23 cellular contexts compared by ENCODE assay signal in genomic region chr10:20593649-20594048, GRCh38.
DNase-seq lines count a peak whose midpoint lies in the region; ATAC-seq, FAIRE-seq and TF ChIP-seq lines count a peak whose summit lies in the region.
"Had no signal": no experiment of that assay in that cellular context is flagged by ENCODE, and none has a peak within 500 bp of the region (broad histone marks: within the 10 kb centered on the region; RNA-seq: fewer than 3 reads in every experiment).

No MANE protein-coding gene starts in this region.

- H3F3A ChIP-seq in neural progenitor cell (ENCODE audit: low read depth): no peaks in the 10 kb centered on the region

- H2AFZ ChIP-seq in astrocyte (ENCODE audit: low read depth, low read length) (peak overlapping the region; percentile 55), neural progenitor cell (replicated peaks) (no peak overlapping the region)
- H2AFZ ChIP-seq: PC-9 had no signal

- H3K27me3 Mint-ChIP-seq in astrocyte (ENCODE audit: low read depth, unreplicated experiment) (no peaks in the 10 kb centered on the region), neural progenitor cell (ENCODE audit: insufficient read depth, low read depth) (no peaks in the 10 kb centered on the region)
- H3K27me3 Mint-ChIP-seq: CD4-positive, alpha-beta T cell had no signal

- H3K27me3 ChIP-seq in astrocyte (ENCODE audit: insufficient read depth, low read length) (no peaks in the 10 kb centered on the region), neural progenitor cell (no peaks in the 10 kb centered on the region)

- H3K36me3 ChIP-seq in astrocyte (ENCODE audit: insufficient read depth, low read length) (no peaks in the 10 kb centered on the region), neural progenitor cell (no peaks in the 10 kb centered on the region)

- H3K36me3 Mint-ChIP-seq in astrocyte (ENCODE audit: low read depth, unreplicated experiment) (no peaks in the 10 kb centered on the region), neural progenitor cell (no peaks in the 10 kb centered on the region)

- H3K79me2 ChIP-seq in astrocyte (ENCODE audit: insufficient read depth, low read length): no peaks in the 10 kb centered on the region
- no peaks in the 10 kb centered on the region for H3K79me2 ChIP-seq in neural progenitor cell (ENCODE audit: low read depth)

- H3K27ac Mint-ChIP-seq in astrocyte (ENCODE audit: unreplicated experiment) (no peak overlapping the region), neural progenitor cell (peak overlapping the region; percentile 0)
- H3K27ac Mint-ChIP-seq: CD4-positive, alpha-beta T cell; HFFc6 had no signal

- H3K4me3 Mint-ChIP-seq in astrocyte (ENCODE audit: unreplicated experiment) (no peak overlapping the region), neural progenitor cell (no peak overlapping the region)
- H3K4me3 Mint-ChIP-seq: CD4-positive, alpha-beta T cell; HFFc6 had no signal

- H3K4me2 ChIP-seq in astrocyte (ENCODE audit: low read length) (no peak overlapping the region), neural progenitor cell (no peak overlapping the region)
- H3K4me2 ChIP-seq: PC-9 had no signal

- no peaks in the 10 kb centered on the region for H3K9me3 Mint-ChIP-seq in astrocyte (ENCODE audit: unreplicated experiment)
- no peaks in the 10 kb centered on the region for H3K9me3 Mint-ChIP-seq in neural progenitor cell
- H3K9me3 Mint-ChIP-seq: CD4-positive, alpha-beta T cell had no signal

- DNase-seq in A172 (ENCODE audit: low spot score) (peak; percentile 30), astrocyte (ENCODE audit: low read depth) (peak; percentile 68), fibroblast of pulmonary artery (ENCODE audit: low read depth) (peak; percentile 10), neural progenitor cell (ENCODE audit: low spot score) (no peak), GM13977 (ENCODE audit: low spot score) (no peak), NCI-H2029 treated with DMSO at 0.1 percent for 48 hours (lab: John Stamatoyannopoulos, UW) (no peak)
- DNase-seq: Caco-2; CD4-positive, alpha-beta T cell; DMS153; HFFc6; KG1; NCI-H1417 treated with DMSO at 0.1 percent for 48 hours; NCI-H187 treated with DMSO at 0.1 percent for 48 hours; NCI-H226; NCI-H524; PC-9 had no signal

- H3K9me3 ChIP-seq in astrocyte (ENCODE audit: insufficient read depth, low read depth, low read length): no peaks in the 10 kb centered on the region
- no peaks in the 10 kb centered on the region for H3K9me3 ChIP-seq in neural progenitor cell (ENCODE audit: low read depth)
- H3K9me3 ChIP-seq: Caco-2 had no signal

- H3K4me1 Mint-ChIP-seq in astrocyte (ENCODE audit: low read depth, unreplicated experiment) (peaks cover 34% of the 10 kb centered on the region), neural progenitor cell (peaks cover 35% of the 10 kb centered on the region)

- no peak for TF ChIP-seq CTCF in astrocyte (IDR thresholded peaks at IDR 0.05; ENCODE audit: insufficient read depth, low read depth, low read length)
- TF ChIP-seq CTCF in fibroblast of pulmonary artery (IDR thresholded peaks at IDR 0.05; ENCODE audit: low read length, missing control alignments): no peak
- TF ChIP-seq CTCF in neural progenitor cell (IDR thresholded peaks at IDR 0.05): no peak
- TF ChIP-seq CTCF in GM13977 (IDR thresholded peaks at IDR 0.05; ENCODE audit: extremely low read depth, insufficient read depth, missing control alignments): no peak

- H3K27ac ChIP-seq in astrocyte (ENCODE audit: low read depth, low read length) (no peak overlapping the region), neural progenitor cell (no peak overlapping the region)
- H3K27ac ChIP-seq: 22Rv1, PC-9, RWPE1 had no signal

- H4K20me1 ChIP-seq in astrocyte (ENCODE audit: insufficient read depth, low read length) (no peaks in the 10 kb centered on the region), neural progenitor cell (ENCODE audit: low read depth) (no peaks in the 10 kb centered on the region)

- H3K4me3 ChIP-seq in astrocyte (ENCODE audit: insufficient read depth, low read depth, low read length) (no peak overlapping the region), fibroblast of pulmonary artery (replicated peaks; ENCODE audit: low read depth, low read length) (no peak overlapping the region), neural progenitor cell (no peak overlapping the region)
- H3K4me3 ChIP-seq: PC-9 had no signal

- ATAC-seq in HG02885 (IDR thresholded peaks at IDR 0.05; ENCODE audit: poor library complexity, unreplicated experiment): no peak
- no peak for ATAC-seq in GM19324 (IDR thresholded peaks at IDR 0.05; ENCODE audit: low FRiP score, unreplicated experiment)

- H3K9ac ChIP-seq in astrocyte (ENCODE audit: low read length) (no peak overlapping the region), neural progenitor cell (no peak overlapping the region)

- FAIRE-seq in astrocyte (lab: Jason Lieb, UNC): no peak
- FAIRE-seq: GM12891, GM18507, H54 had no signal

- in situ Hi-C loops in GM13977 (cut with MboI; ENCODE audit: low pct_unique_long_range_greater_than_20kb, low sequenced_read_pairs, unreplicated experiment): no loop called here

- peaks cover 20% of the 10 kb centered on the region for H3K4me1 ChIP-seq in astrocyte (ENCODE audit: insufficient read depth, low read length)
- H3K4me1 ChIP-seq in neural progenitor cell: peaks cover 13% of the 10 kb centered on the region
- H3K4me1 ChIP-seq: Caco-2 had no signal

Comparison
In these comparisons a context has a peak if more than half of its experiments do, and no peak if none do; other contexts are left out.
1. DNase-seq: peak in A172 (single experiment), astrocyte (single experiment) and fibroblast of pulmonary artery (single experiment); none in neural progenitor cell (single experiment), GM13977 (single experiment) and NCI-H2029 treated with DMSO at 0.1 percent for 48 hours (single experiment).